Comparison of ENCODE assay signal across 8 cellular contexts in genomic region chr19:17755977-17756670, GRCh38. TPM values are rescaled to one million over a fixed set of nuclear protein-coding genes. Genes with fewer than 3 reads are reported as not detected.
DNase-seq lines count a peak whose midpoint lies in the region; ATAC-seq lines count a peak whose summit lies in the region.

No MANE protein-coding gene starts in this region.

- H3K36me3 Mint-ChIP-seq in activated T-helper 1 cell treated with anti-CD3 and anti-CD28 coated beads, Interleukin-12 subunit alpha, Interleukin-12 subunit beta, Interleukin-2, Interleukin-4 antibody, amounts not matched to agents 30 ng/mL and 10 ng/mL and 1 ng/mL, durations not matched to agents 14 hours and 24 hours and 36 hours (ENCODE audit: low read depth) = peaks cover 54% of the 10 kb centered on the region

- no peak overlapping the region for H3K4me3 Mint-ChIP-seq in activated T-helper 1 cell treated with anti-CD3 and anti-CD28 coated beads, Interleukin-12 subunit alpha, Interleukin-12 subunit beta, Interleukin-2, Interleukin-4 antibody, amounts not matched to agents 30 ng/mL and 10 ng/mL and 1 ng/mL, durations not matched to agents 14 hours and 24 hours and 36 hours

- peak overlapping the region; percentile 26 for H3K27ac Mint-ChIP-seq in activated T-helper 1 cell treated with anti-CD3 and anti-CD28 coated beads, Interleukin-12 subunit alpha, Interleukin-12 subunit beta, Interleukin-2, Interleukin-4 antibody, amounts not matched to agents 30 ng/mL and 10 ng/mL and 1 ng/mL, durations not matched to agents 14 hours and 24 hours and 36 hours

- no peaks in the 10 kb centered on the region for H3K9me3 Mint-ChIP-seq in activated T-helper 1 cell treated with anti-CD3 and anti-CD28 coated beads, Interleukin-12 subunit alpha, Interleukin-12 subunit beta, Interleukin-2, Interleukin-4 antibody, amounts not matched to agents 30 ng/mL and 10 ng/mL and 1 ng/mL, durations not matched to agents 14 hours and 24 hours and 36 hours

- H3K4me1 Mint-ChIP-seq in activated T-helper 1 cell treated with anti-CD3 and anti-CD28 coated beads, Interleukin-12 subunit alpha, Interleukin-12 subunit beta, Interleukin-2, Interleukin-4 antibody, amounts not matched to agents 30 ng/mL and 10 ng/mL and 1 ng/mL, durations not matched to agents 14 hours and 24 hours and 36 hours (ENCODE audit: low read depth) = peaks cover 44% of the 10 kb centered on the region

- intact Hi-C loops in activated T-helper 1 cell treated with anti-CD3 and anti-CD28 coated beads, Interleukin-12 subunit alpha, Interleukin-12 subunit beta, Interleukin-2, Interleukin-4 antibody, amounts not matched to agents 30 ng/mL and 10 ng/mL and 1 ng/mL, durations not matched to agents 14 hours and 24 hours and 36 hours (cut with micrococcal nuclease) = no loop called here
- intact Hi-C loops in left colon (cut with DNase I, micrococcal nuclease) = no loop called here

- H3K27me3 Mint-ChIP-seq in activated T-helper 1 cell treated with anti-CD3 and anti-CD28 coated beads, Interleukin-12 subunit alpha, Interleukin-12 subunit beta, Interleukin-2, Interleukin-4 antibody, amounts not matched to agents 30 ng/mL and 10 ng/mL and 1 ng/mL, durations not matched to agents 14 hours and 24 hours and 36 hours (ENCODE audit: insufficient read depth) = no peaks in the 10 kb centered on the region

- peak; percentile 25 for ATAC-seq in left colon
- ATAC-seq in GM18868 (IDR thresholded peaks at IDR 0.05; ENCODE audit: unreplicated experiment) = no peak
- no peak for ATAC-seq in GM19397 (IDR thresholded peaks at IDR 0.05; ENCODE audit: unreplicated experiment)

- DNase-seq in activated CD4-positive, alpha-beta T cell treated with anti-CD3 and anti-CD28 coated beads for 48 hours = peak; percentile 58
- DNase-seq in activated CD4-positive, alpha-beta T cell treated with anti-CD3 and anti-CD28 coated beads, Interleukin-2, amount 50 U/mL, for 4 hours = no peak
- DNase-seq in NCI-H1436 treated with DMSO at 0.1 percent for 48 hours (lab: John Stamatoyannopoulos, UW) (peak; percentile 31), left colon (peak in 1 of 2 donors; percentile 61), NCI-H2107 treated with DMSO at 0.1 percent for 48 hours (lab: John Stamatoyannopoulos, UW; ENCODE audit: unreplicated experiment) (no peak)
- no peak for DNase-seq in activated T-helper 1 cell treated with anti-CD3 and anti-CD28 coated beads, Interleukin-12 subunit alpha, Interleukin-12 subunit beta, Interleukin-2, Interleukin-4 antibody, amounts not matched to agents 30 ng/mL and 10 ng/mL and 1 ng/mL, durations not matched to agents 14 hours and 24 hours and 36 hours (ENCODE audit: low spot score)

RNA-seq across cellular contexts. Expression of gene FCHO1, which starts 4.8 kb away (rescaled TPM):
- 88.6 and 93.6 TPM in 2 replicates for total RNA-seq in activated T-helper 1 cell treated with anti-CD3 and anti-CD28 coated beads, Interleukin-12 subunit alpha, Interleukin-12 subunit beta, Interleukin-2, Interleukin-4 antibody, amounts not matched to agents 30 ng/mL and 10 ng/mL and 1 ng/mL, durations not matched to agents 14 hours and 24 hours and 36 hours
- total RNA-seq in left colon = 1 to 10 TPM; 3.0 to 3.1 TPM

RNA-seq across cellular contexts. Expression of gene MAP1S, which starts 36.8 kb away (rescaled TPM):
- 81.7 and 83.7 TPM in 2 replicates for total RNA-seq in activated T-helper 1 cell treated with anti-CD3 and anti-CD28 coated beads, Interleukin-12 subunit alpha, Interleukin-12 subunit beta, Interleukin-2, Interleukin-4 antibody, amounts not matched to agents 30 ng/mL and 10 ng/mL and 1 ng/mL, durations not matched to agents 14 hours and 24 hours and 36 hours
- total RNA-seq in left colon = 10 to 100 TPM; 39.9 to 43.5 TPM

RNA-seq across cellular contexts. Expression of gene B3GNT3, which starts 38.8 kb away (rescaled TPM):
- total RNA-seq in activated T-helper 1 cell treated with anti-CD3 and anti-CD28 coated beads, Interleukin-12 subunit alpha, Interleukin-12 subunit beta, Interleukin-2, Interleukin-4 antibody, amounts not matched to agents 30 ng/mL and 10 ng/mL and 1 ng/mL, durations not matched to agents 14 hours and 24 hours and 36 hours = not detected in 2 replicates
- 100 to 1,000 TPM; 152 to 240 TPM for total RNA-seq in left colon

Comparison
In these comparisons a context has a peak if more than half of its experiments do, and no peak if none do; other contexts are left out.
1. DNase-seq: peak in activated CD4-positive, alpha-beta T cell treated with anti-CD3 and anti-CD28 coated beads for 48 hours (single experiment) and NCI-H1436 treated with DMSO at 0.1 percent for 48 hours (single experiment); none in activated CD4-positive, alpha-beta T cell treated with anti-CD3 and anti-CD28 coated beads, Interleukin-2, amount 50 U/mL, for 4 hours (0 of 2), activated T-helper 1 cell treated with anti-CD3 and anti-CD28 coated beads, Interleukin-12 subunit alpha, Interleukin-12 subunit beta, Interleukin-2, Interleukin-4 antibody, amounts not matched to agents 30 ng/mL and 10 ng/mL and 1 ng/mL, durations not matched to agents 14 hours and 24 hours and 36 hours (single experiment) and NCI-H2107 treated with DMSO at 0.1 percent for 48 hours (single experiment).
2. RNA of gene FCHO1, which starts 4.8 kb away (total RNA-seq): 88.6 to 93.6 TPM in activated T-helper 1 cell treated with anti-CD3 and anti-CD28 coated beads, Interleukin-12 subunit alpha, Interleukin-12 subunit beta, Interleukin-2, Interleukin-4 antibody, amounts not matched to agents 30 ng/mL and 10 ng/mL and 1 ng/mL, durations not matched to agents 14 hours and 24 hours and 36 hours; 3.0 to 3.1 TPM in left colon; every median in the first group is over 10 times any median in the second.
3. RNA of gene B3GNT3, which starts 38.8 kb away (total RNA-seq): 152 to 240 TPM in left colon; not detected in activated T-helper 1 cell treated with anti-CD3 and anti-CD28 coated beads, Interleukin-12 subunit alpha, Interleukin-12 subunit beta, Interleukin-2, Interleukin-4 antibody, amounts not matched to agents 30 ng/mL and 10 ng/mL and 1 ng/mL, durations not matched to agents 14 hours and 24 hours and 36 hours; every median in the first group is over 100 times any median in the second.